ENCODE assay signal across 14 cellular contexts in the genomic region with DNA sequence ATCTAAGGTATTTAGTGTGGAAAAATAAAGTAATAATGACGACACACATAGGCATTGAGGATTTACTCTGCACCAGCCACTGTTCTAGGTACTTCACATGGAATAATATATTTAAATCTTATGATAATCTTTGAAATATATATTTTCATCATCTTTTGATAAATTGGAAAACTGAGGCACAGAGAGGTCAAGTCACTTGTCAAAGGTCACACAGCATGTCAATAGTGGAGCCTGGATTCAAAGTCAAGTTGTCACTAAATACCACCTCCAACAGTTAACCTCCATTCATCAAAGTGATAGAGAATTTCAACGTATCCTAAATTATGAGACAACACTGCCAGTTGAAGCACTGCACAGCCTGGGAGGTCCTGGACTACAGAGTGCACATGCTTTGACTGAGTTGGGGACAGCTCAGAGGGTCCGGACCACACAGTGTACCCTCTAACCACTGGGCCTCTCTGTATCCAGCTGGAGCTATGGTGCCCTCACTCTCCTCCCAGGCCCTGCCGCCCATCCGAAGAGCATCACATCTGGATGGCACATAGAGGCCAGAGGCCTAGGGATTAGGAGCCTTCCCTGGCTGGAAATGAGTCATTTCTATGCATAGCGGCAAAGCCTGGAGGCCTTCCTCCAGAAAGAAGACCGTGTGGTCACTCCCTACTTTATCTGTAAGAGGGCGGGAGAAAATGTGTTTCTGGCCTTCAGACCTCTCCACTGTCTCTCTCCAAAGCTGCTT.
"Had no signal": no experiment of that assay in that cellular context is flagged by ENCODE, and none has a peak within 500 bp of the region (broad histone marks: within the 10 kb centered on the region; RNA-seq: fewer than 3 reads in every experiment).

No MANE protein-coding gene starts in this region.

- H3K4me3 ChIP-seq: adrenal gland, dorsolateral prefrontal cortex, left ventricle myocardium inferior, transverse colon had no signal

- H3K27ac ChIP-seq: adrenal gland, dorsolateral prefrontal cortex, left ventricle myocardium inferior, transverse colon, WERI-Rb-1 had no signal

- H3K36me3 Mint-ChIP-seq: activated CD4-positive, alpha-beta memory T cell treated with anti-CD3 and anti-CD28 coated beads for 36 hours; activated CD8-positive, alpha-beta memory T cell treated with anti-CD3 and anti-CD28 coated beads, Interleukin-2, amount 10 ng/mL, durations not matched to agents 7 days and 5 days; memory B cell; natural killer cell had no signal

- H3K9me3 ChIP-seq: adrenal gland, left ventricle myocardium inferior, transverse colon had no signal

- DNase-seq: activated CD4-positive, alpha-beta memory T cell treated with anti-CD3 and anti-CD28 coated beads for 36 hours; activated CD4-positive, alpha-beta T cell treated with anti-CD3 and anti-CD28 coated beads for 36 hours; activated CD8-positive, alpha-beta memory T cell treated with anti-CD3 and anti-CD28 coated beads, Interleukin-2, amount 10 ng/mL, durations not matched to agents 7 days and 5 days; activated naive CD4-positive, alpha-beta T cell treated with anti-CD3 and anti-CD28 coated beads, Interleukin-2, amount 50 U/mL, for 16 hours; activated T-cell treated with anti-CD3 and anti-CD28 coated beads, Interleukin-2, amount 50 U/mL, for 1 hour; dorsolateral prefrontal cortex; left ventricle myocardium inferior; natural killer cell; small intestine; stimulated activated naive CD8-positive, alpha-beta T cell treated with anti-CD3 and anti-CD28 coated beads, Interleukin-15, Interleukin-2, amounts not matched to agents 100 U/mL and 50 U/mL, for 24 hours; transverse colon had no signal

- H3K4me3 Mint-ChIP-seq: activated CD4-positive, alpha-beta memory T cell treated with anti-CD3 and anti-CD28 coated beads for 36 hours; activated CD4-positive, alpha-beta T cell treated with anti-CD3 and anti-CD28 coated beads for 36 hours; activated CD8-positive, alpha-beta memory T cell treated with anti-CD3 and anti-CD28 coated beads, Interleukin-2, amount 10 ng/mL, durations not matched to agents 7 days and 5 days; memory B cell; natural killer cell had no signal

- H3K9me3 Mint-ChIP-seq: activated CD4-positive, alpha-beta memory T cell treated with anti-CD3 and anti-CD28 coated beads for 36 hours; natural killer cell had no signal

- H3K4me1 Mint-ChIP-seq: memory B cell, natural killer cell had no signal

- H3K27ac Mint-ChIP-seq: activated CD4-positive, alpha-beta memory T cell treated with anti-CD3 and anti-CD28 coated beads for 36 hours; activated CD4-positive, alpha-beta T cell treated with anti-CD3 and anti-CD28 coated beads for 36 hours; activated CD8-positive, alpha-beta memory T cell treated with anti-CD3 and anti-CD28 coated beads, Interleukin-2, amount 10 ng/mL, durations not matched to agents 7 days and 5 days; memory B cell; natural killer cell had no signal

- ATAC-seq: activated CD4-positive, alpha-beta T cell treated with anti-CD3 and anti-CD28 coated beads for 36 hours; activated CD8-positive, alpha-beta memory T cell treated with anti-CD3 and anti-CD28 coated beads, Interleukin-2, amount 10 ng/mL, durations not matched to agents 7 days and 5 days; natural killer cell; stimulated activated naive CD8-positive, alpha-beta T cell treated with anti-CD3 and anti-CD28 coated beads, Interleukin-15, Interleukin-2, amounts not matched to agents 100 U/mL and 50 U/mL, for 24 hours had no signal

- H3K36me3 ChIP-seq: adrenal gland, left ventricle myocardium inferior, transverse colon, WERI-Rb-1 had no signal

- H3K4me1 ChIP-seq: adrenal gland had no signal
